In genomic region chr1:161994153-161994814, GRCh38 we compare ENCODE assay signal across 17 cellular contexts. TPM values are rescaled to one million over a fixed set of nuclear protein-coding genes. Genes with fewer than 3 reads are reported as not detected.
DNase-seq lines count a peak whose midpoint lies in the region; ATAC-seq and TF ChIP-seq lines count a peak whose summit lies in the region.
"Had no signal": no experiment of that assay in that cellular context is flagged by ENCODE, and none has a peak within 500 bp of the region (broad histone marks: within the 10 kb centered on the region; RNA-seq: fewer than 3 reads in every experiment).

No MANE protein-coding gene starts in this region.

- WGBS in GM23248 (ENCODE audit: low coverage in 1 of 2, low lambda C conversion rate in 2 of 2, missing lambda C conversion rate in 2 of 2), 2 experiments, result 23 to 34% methylated on average over 11 of the region's 11 CpGs

- H4K20me1 ChIP-seq in GM23248 (ENCODE audit: insufficient read depth), result no peaks in the 10 kb centered on the region

- no peaks in the 10 kb centered on the region for H3K9me2 ChIP-seq in GM23248 (ENCODE audit: insufficient read depth)

- TF ChIP-seq CTCF in left lung (IDR thresholded peaks at IDR 0.05), result no peak

- H3K4me1 ChIP-seq in GM23248 (ENCODE audit: insufficient read depth) (peaks cover 4% of the 10 kb centered on the region; the same call in 1 of the 2 replicates), left lung (peaks cover 0 to 14% of the 10 kb centered on the region in 2 donors), HAP-1 (no peaks in the 10 kb centered on the region)

- no peaks in the 10 kb centered on the region for H3K79me2 ChIP-seq in GM23248 (ENCODE audit: insufficient read depth)

- peaks cover 0 to 5% of the 10 kb centered on the region in 2 donors for H3K9me3 Mint-ChIP-seq in activated naive CD4-positive, alpha-beta T cell treated with anti-CD3 and anti-CD28 coated beads, Interleukin-2, amount 50 U/mL, for 72 hours
- H3K9me3 Mint-ChIP-seq: activated T-helper 1 cell treated with anti-CD3 and anti-CD28 coated beads, Interleukin-12 subunit alpha, Interleukin-12 subunit beta, Interleukin-2, Interleukin-4 antibody, amounts not matched to agents 30 ng/mL and 10 ng/mL and 1 ng/mL, durations not matched to agents 14 hours and 24 hours and 36 hours had no signal

- H3K36me3 Mint-ChIP-seq in activated naive CD4-positive, alpha-beta T cell treated with anti-CD3 and anti-CD28 coated beads, Interleukin-2, amount 50 U/mL, for 72 hours, result peaks cover 5 to 7% of the 10 kb centered on the region in 2 donors

- no peak overlapping the region for H2AFZ ChIP-seq in GM23248

- peak overlapping the region; percentile 27; the same call in 1 of the 2 replicates for H3K9ac ChIP-seq in GM23248

- H3K27ac Mint-ChIP-seq in activated naive CD4-positive, alpha-beta T cell treated with anti-CD3 and anti-CD28 coated beads, Interleukin-2, amount 50 U/mL, for 72 hours, result no peak overlapping the region
- H3K27ac Mint-ChIP-seq: activated T-helper 1 cell treated with anti-CD3 and anti-CD28 coated beads, Interleukin-12 subunit alpha, Interleukin-12 subunit beta, Interleukin-2, Interleukin-4 antibody, amounts not matched to agents 30 ng/mL and 10 ng/mL and 1 ng/mL, durations not matched to agents 14 hours and 24 hours and 36 hours; T-helper 1 cell treated with Interleukin-12 subunit alpha and Interleukin-12 subunit beta and Interleukin-4 antibody, amounts not matched to agents 30 μg/mL and 1 μg/mL, for 36 hours had no signal

- H3K4me3 ChIP-seq in GM23248 (no peak overlapping the region), left lung (no peak overlapping the region), HAP-1 (no peak overlapping the region)

- no peaks in the 10 kb centered on the region for H3K36me3 ChIP-seq in GM23248 (ENCODE audit: low read depth)
- peaks cover 0 to 26% of the 10 kb centered on the region in 2 donors for H3K36me3 ChIP-seq in left lung
- no peaks in the 10 kb centered on the region for H3K36me3 ChIP-seq in HAP-1 (replicated peaks)

- intact Hi-C loops in left lung (cut with DNase I), result no loop called here

- in situ Hi-C loops in GM23248 (cut with MboI) (no loop called here), HAP-1 (cut with MboI; ENCODE audit: low sequenced_read_pairs) (no loop called here)

- H3K4me2 ChIP-seq in GM23248 (ENCODE audit: unreplicated experiment), result no peak overlapping the region

- H3K27me3 ChIP-seq in GM23248 (replicated peaks; ENCODE audit: insufficient read depth), result no peaks in the 10 kb centered on the region
- no peaks in the 10 kb centered on the region for H3K27me3 ChIP-seq in left lung
- no peaks in the 10 kb centered on the region for H3K27me3 ChIP-seq in HAP-1 (ENCODE audit: low read depth)

- ATAC-seq in left lung (peak; percentile 63), GM21619 (IDR thresholded peaks at IDR 0.05; ENCODE audit: unreplicated experiment) (no peak)
- ATAC-seq in activated naive CD4-positive, alpha-beta T cell treated with anti-CD3 and anti-CD28 coated beads, Interleukin-2, amount 50 U/mL, for 72 hours, result no peak
- ATAC-seq: left lobe of liver had no signal

- no peaks in the 10 kb centered on the region for H3K9me3 ChIP-seq in GM23248 (ENCODE audit: low read depth)
- H3K9me3 ChIP-seq in left lung, result no peaks in the 10 kb centered on the region
- no peaks in the 10 kb centered on the region; the same call in 1 of the 2 replicates for H3K9me3 ChIP-seq in HAP-1

- no peak overlapping the region for H3K27ac ChIP-seq in GM23248
- H3K27ac ChIP-seq in left lung, result peak overlapping the region in 1 of 2 donors; percentile 8
- H3K27ac ChIP-seq: HL-60 had no signal

- no peaks in the 10 kb centered on the region for H3F3A ChIP-seq in GM23248 (ENCODE audit: insufficient read depth)

- DNase-seq in GM23248 (peak; percentile 73), dedifferentiated amniotic fluid mesenchymal stem cell (ENCODE audit: extremely low spot score) (peak; percentile 38), left lung (peak in 1 of 2 donors; percentile 66), superior temporal gyrus (ENCODE audit: extremely low spot score) (peak; percentile 78), HAP-1 (ENCODE audit: low spot score in 2 of 2) (no peak)
- no peak for DNase-seq in activated T-cell treated with anti-CD3 and anti-CD28 coated beads, Interleukin-2, amount 50 U/mL, for 1 hour
- DNase-seq in activated naive CD4-positive, alpha-beta T cell treated with anti-CD3 and anti-CD28 coated beads, Interleukin-2, amount 50 U/mL, for 72 hours (ENCODE audit: low spot score in 2 of 2), result no peak
- DNase-seq: activated CD4-positive, alpha-beta T cell treated with anti-CD3 and anti-CD28 coated beads for 4 hours; MM.1S; OCI-M1; stimulated activated CD4-positive, alpha-beta T cell treated with anti-CD3 and anti-CD28 coated beads, Interleukin-2, amount 100 ng/mL, for 48 hours; stimulated activated naive CD4-positive, alpha-beta T cell treated with Interleukin-2 at 50 U/mL for 16 hours had no signal

RNA-seq across cellular contexts. Expression of gene OLFML2B, which starts 29.4 kb away (rescaled TPM):
- total RNA-seq in GM23248 (2014; rRNA removed; shearing (Covaris generic)), result 1.1 and 1.4 TPM in 2 replicates
- 0.98 and 1.4 TPM in 2 replicates for polyA plus RNA-seq in GM23248 (2016; fragmentation: Nextera tagmentation; extraction: Ambion mirVana)
- total RNA-seq in left lung, result 10 to 100 TPM; 36.1 to 46.8 TPM
- total RNA-seq in activated naive CD4-positive, alpha-beta T cell treated with anti-CD3 and anti-CD28 coated beads, Interleukin-2, amount 50 U/mL, for 72 hours, result under 1 TPM; 0.14 to 0.18 TPM
- total RNA-seq: activated T-helper 1 cell treated with anti-CD3 and anti-CD28 coated beads, Interleukin-12 subunit alpha, Interleukin-12 subunit beta, Interleukin-2, Interleukin-4 antibody, amounts not matched to agents 30 ng/mL and 10 ng/mL and 1 ng/mL, durations not matched to agents 14 hours and 24 hours and 36 hours had no signal

Comparison
In these comparisons a context has a peak if more than half of its experiments do, and no peak if none do; other contexts are left out.
1. DNase-seq: peak in GM23248 (single experiment), dedifferentiated amniotic fluid mesenchymal stem cell (single experiment) and superior temporal gyrus (single experiment); none in activated T-cell treated with anti-CD3 and anti-CD28 coated beads, Interleukin-2, amount 50 U/mL, for 1 hour (single experiment), HAP-1 (0 of 2) and activated naive CD4-positive, alpha-beta T cell treated with anti-CD3 and anti-CD28 coated beads, Interleukin-2, amount 50 U/mL, for 72 hours (0 of 2).
2. RNA of gene OLFML2B, which starts 29.4 kb away (total RNA-seq): 36.1 to 46.8 TPM in left lung; 1.1 to 1.4 TPM in GM23248 and 0.14 to 0.18 TPM in activated naive CD4-positive, alpha-beta T cell treated with anti-CD3 and anti-CD28 coated beads, Interleukin-2, amount 50 U/mL, for 72 hours; every median in the first group is over 10 times any median in the second.